Comparison of ENCODE assay signal across 8 cellular contexts in the genomic region with DNA sequence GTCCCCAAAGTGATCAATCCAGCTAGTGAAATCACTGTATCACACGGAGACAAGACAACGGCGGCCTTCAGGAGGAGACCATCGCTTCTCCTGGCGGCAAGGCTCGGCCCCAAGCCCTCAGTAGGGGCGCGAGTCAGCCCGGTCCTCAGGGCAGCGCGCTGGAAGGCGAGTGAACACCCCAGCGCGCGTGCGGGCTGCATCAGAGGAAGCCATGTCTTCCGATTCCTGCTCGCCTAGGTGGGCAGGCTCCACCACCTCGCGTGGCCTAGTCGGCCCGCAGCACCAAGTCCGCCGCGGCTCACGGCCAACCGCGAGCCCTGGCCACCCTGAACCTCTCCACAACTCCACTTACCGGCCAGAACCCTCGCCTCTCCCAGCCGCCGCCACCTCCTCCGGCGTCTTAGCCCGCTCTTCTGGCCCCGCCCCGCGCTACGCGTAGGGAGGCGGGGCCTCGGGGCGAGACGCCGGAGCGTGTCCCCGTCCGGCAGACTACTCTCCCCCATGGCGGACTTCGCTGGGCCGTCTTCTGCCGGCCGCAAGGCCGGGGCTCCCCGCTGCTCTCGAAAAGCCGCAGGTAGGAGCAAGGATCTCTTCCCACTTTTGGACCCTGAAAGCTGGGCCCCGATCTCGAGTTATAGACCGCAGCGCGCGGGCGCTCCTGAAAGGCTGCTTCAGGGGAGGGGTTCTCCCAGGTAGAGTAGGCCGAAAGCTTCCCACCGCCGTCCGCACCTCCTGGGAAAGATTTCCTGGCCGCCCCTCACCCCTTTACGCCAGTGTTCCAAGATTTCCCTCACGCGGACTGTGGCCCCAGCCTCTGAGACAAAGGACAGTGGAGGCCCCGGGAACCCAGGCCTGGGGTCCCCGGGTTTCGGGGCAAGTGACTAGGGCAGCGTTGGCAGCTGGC. TPM values are rescaled to one million over a fixed set of nuclear protein-coding genes. Genes with fewer than 3 reads are reported as not detected.
DNase-seq lines count a peak whose midpoint lies in the region; ATAC-seq and TF ChIP-seq lines count a peak whose summit lies in the region.

A gene with protein sequence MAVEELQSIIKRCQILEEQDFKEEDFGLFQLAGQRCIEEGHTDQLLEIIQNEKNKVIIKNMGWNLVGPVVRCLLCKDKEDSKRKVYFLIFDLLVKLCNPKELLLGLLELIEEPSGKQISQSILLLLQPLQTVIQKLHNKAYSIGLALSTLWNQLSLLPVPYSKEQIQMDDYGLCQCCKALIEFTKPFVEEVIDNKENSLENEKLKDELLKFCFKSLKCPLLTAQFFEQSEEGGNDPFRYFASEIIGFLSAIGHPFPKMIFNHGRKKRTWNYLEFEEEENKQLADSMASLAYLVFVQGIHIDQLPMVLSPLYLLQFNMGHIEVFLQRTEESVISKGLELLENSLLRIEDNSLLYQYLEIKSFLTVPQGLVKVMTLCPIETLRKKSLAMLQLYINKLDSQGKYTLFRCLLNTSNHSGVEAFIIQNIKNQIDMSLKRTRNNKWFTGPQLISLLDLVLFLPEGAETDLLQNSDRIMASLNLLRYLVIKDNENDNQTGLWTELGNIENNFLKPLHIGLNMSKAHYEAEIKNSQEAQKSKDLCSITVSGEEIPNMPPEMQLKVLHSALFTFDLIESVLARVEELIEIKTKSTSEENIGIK (minus strand): TSS at position 415 of the 904 bp plus-strand sequence. CDS start 988 bp downstream, outside the sequence.
A gene (plus strand): TSS at position 487 of the 904 bp plus-strand sequence. CDS start 15 bp downstream, at position 502.

- WGBS in endodermal cell (ENCODE audit: insufficient coverage in 1 of 2, insufficient read length in 1 of 2), 2 experiments = 0% methylated on average over 29 to 76 of the region's 76 CpGs

- BruUV-seq in Caco-2 (replicated peaks; lab: Mats Ljungman, UMichigan) = TSS peak; percentile 51

- ATAC-seq in GM19468 (IDR thresholded peaks at IDR 0.05; ENCODE audit: extremely low read depth, unreplicated experiment) = peak; percentile 94

- H3K36me3 ChIP-seq in Caco-2 (ENCODE audit: control insufficient read depth, insufficient read depth, low read length) (no peaks in the 10 kb centered on the region), endodermal cell (ENCODE audit: control insufficient read depth, insufficient read depth, low read length) (peaks cover 33% of the 10 kb centered on the region)

- H3K4me3 Mint-ChIP-seq in Caco-2 (ENCODE audit: unreplicated experiment) (peak within 1 kb of the TSS; percentile 95), endodermal cell (peak within 1 kb of the TSS; percentile 95)

- TF ChIP-seq CTCF in Caco-2 (IDR thresholded peaks at IDR 0.05; ENCODE audit: insufficient read depth in 1 of 2, low read depth in 1 of 2, low read length in 1 of 2, severe bottlenecking in 1 of 2, unreplicated experiment in 1 of 2) (no peak), endodermal cell (conservative IDR thresholded peaks at IDR 0.05) (peak; percentile 56)

- H3K36me3 Mint-ChIP-seq in Caco-2 (ENCODE audit: insufficient read depth, unreplicated experiment) (peaks cover 14% of the 10 kb centered on the region), endodermal cell (ENCODE audit: low read depth) (peaks cover 43% of the 10 kb centered on the region)

- H3K4me1 ChIP-seq in Caco-2 (no peaks in the 10 kb centered on the region; the same call in 1 of the 2 replicates), endodermal cell (ENCODE audit: control insufficient read depth, insufficient read depth, low read length) (no peaks in the 10 kb centered on the region)

- H3K27me3 Mint-ChIP-seq in Caco-2 (ENCODE audit: insufficient read depth, unreplicated experiment) (no peaks in the 10 kb centered on the region), endodermal cell (ENCODE audit: insufficient read depth) (no peaks in the 10 kb centered on the region)

- intact Hi-C loops in Caco-2 (cut with micrococcal nuclease; ENCODE audit: unreplicated experiment) = loop anchor here (5.0 kb wide), 1 partner anchor 143 kb away; no protein-coding TSS in a partner anchor

- peak within 1 kb of the TSS; percentile 92 for H3K27ac Mint-ChIP-seq in Caco-2 (ENCODE audit: unreplicated experiment)
- peak within 1 kb of the TSS; percentile 97 for H3K27ac Mint-ChIP-seq in endodermal cell

- no peaks in the 10 kb centered on the region for H3K27me3 ChIP-seq in Caco-2 (replicated peaks; ENCODE audit: control insufficient read depth, insufficient read depth, low read length)
- H3K27me3 ChIP-seq in endodermal cell (ENCODE audit: control insufficient read depth, insufficient read depth, low read length, poor library complexity, severe bottlenecking) = no peaks in the 10 kb centered on the region

- peak within 1 kb of the TSS; percentile 86 for H3K9ac ChIP-seq in endodermal cell (ENCODE audit: extremely low read depth, low read length, poor library complexity, severe bottlenecking)

- H3K27ac ChIP-seq in endodermal cell (ENCODE audit: low read depth, low read length) = peak within 1 kb of the TSS; percentile 92

- POLR2A ChIA-PET in Caco-2 (lab: Charles Lee) = no interaction called here

- peak within 1 kb of the TSS; percentile 53 for H3K4me3 ChIP-seq in Caco-2 (ENCODE audit: low read depth, low read length)
- H3K4me3 ChIP-seq in endodermal cell (ENCODE audit: low read length) = peak within 1 kb of the TSS; percentile 99

- H3K4me1 Mint-ChIP-seq in Caco-2 (ENCODE audit: low read depth, unreplicated experiment) (peaks cover 6% of the 10 kb centered on the region), endodermal cell (peaks cover 14% of the 10 kb centered on the region)

- H3K9me3 Mint-ChIP-seq in Caco-2 (ENCODE audit: unreplicated experiment) (no peaks in the 10 kb centered on the region), endodermal cell (no peaks in the 10 kb centered on the region)

- DNase-seq in Caco-2 = peak; percentile 72 to 78
- peak; percentile 72 for DNase-seq in HS-27A (ENCODE audit: low read depth)
- peak; percentile 74 to 90 for DNase-seq in NOMO-1 (lab: John Stamatoyannopoulos, UW; ENCODE audit: unreplicated experiment in 2 of 2)
- DNase-seq in activated CD8-positive, alpha-beta memory T cell treated with anti-CD3 and anti-CD28 coated beads, Interleukin-2, amount 50 U/mL, for 1 hour (ENCODE audit: extremely low read depth) = peak; percentile 21
- peak; percentile 92 for DNase-seq in endodermal cell
- peak; percentile 89 for DNase-seq in midbrain (lab: John Stamatoyannopoulos, UW)
- peak; percentile 65 to 68 for DNase-seq in stimulated activated CD8-positive, alpha-beta memory T cell treated with anti-CD3 and anti-CD28 coated beads, Interleukin-15, amount 100 ng/mL, for 48 hours (ENCODE audit: low read depth in 2 of 2)

- CTCF ChIA-PET in Caco-2 (lab: Charles Lee) = no interaction called here

- H3K9me3 ChIP-seq in Caco-2 (no peaks in the 10 kb centered on the region), endodermal cell (ENCODE audit: control insufficient read depth, low read length) (no peaks in the 10 kb centered on the region)

RNA-seq across cellular contexts. Expression of the first gene that starts in this region (rescaled TPM):
- total RNA-seq in Caco-2 (2022) (12.3 and 12.9 TPM in 2 replicates), endodermal cell (10 to 100 TPM; 27.2 to 27.7 TPM)
- polyA plus RNA-seq in endodermal cell (2013, experiment 1 of 2) = 22.1 TPM
- polyA plus RNA-seq in endodermal cell (2013, experiment 2 of 2) = 22.1 TPM

RNA-seq across cellular contexts. Expression of the second gene that starts in this region (rescaled TPM):
- 15.5 and 16.8 TPM in 2 replicates for total RNA-seq in Caco-2 (2022)
- 10 to 100 TPM; 38.6 to 43.7 TPM for total RNA-seq in endodermal cell
- polyA plus RNA-seq in endodermal cell (2013, experiment 1 of 2) = 22.1 TPM
- 23.9 TPM for polyA plus RNA-seq in endodermal cell (2013, experiment 2 of 2)

Comparison
In these comparisons a context has a peak if more than half of its experiments do, and no peak if none do; other contexts are left out.
1. Peak in every context shown above with its lines: DNase-seq, ATAC-seq, H3K4me3 ChIP-seq and H3K27ac ChIP-seq.
2. DNase-seq: peak in every context shown above with its lines; median percentile 92 in endodermal cell; 89 in midbrain; 82 in NOMO-1; 75 in Caco-2; 72 in HS-27A; 66 in stimulated activated CD8-positive, alpha-beta memory T cell treated with anti-CD3 and anti-CD28 coated beads, Interleukin-15, amount 100 ng/mL, for 48 hours; 21 in activated CD8-positive, alpha-beta memory T cell treated with anti-CD3 and anti-CD28 coated beads, Interleukin-2, amount 50 U/mL, for 1 hour.